Comparison of ENCODE assay signal across 1 cellular context in the genomic region with DNA sequence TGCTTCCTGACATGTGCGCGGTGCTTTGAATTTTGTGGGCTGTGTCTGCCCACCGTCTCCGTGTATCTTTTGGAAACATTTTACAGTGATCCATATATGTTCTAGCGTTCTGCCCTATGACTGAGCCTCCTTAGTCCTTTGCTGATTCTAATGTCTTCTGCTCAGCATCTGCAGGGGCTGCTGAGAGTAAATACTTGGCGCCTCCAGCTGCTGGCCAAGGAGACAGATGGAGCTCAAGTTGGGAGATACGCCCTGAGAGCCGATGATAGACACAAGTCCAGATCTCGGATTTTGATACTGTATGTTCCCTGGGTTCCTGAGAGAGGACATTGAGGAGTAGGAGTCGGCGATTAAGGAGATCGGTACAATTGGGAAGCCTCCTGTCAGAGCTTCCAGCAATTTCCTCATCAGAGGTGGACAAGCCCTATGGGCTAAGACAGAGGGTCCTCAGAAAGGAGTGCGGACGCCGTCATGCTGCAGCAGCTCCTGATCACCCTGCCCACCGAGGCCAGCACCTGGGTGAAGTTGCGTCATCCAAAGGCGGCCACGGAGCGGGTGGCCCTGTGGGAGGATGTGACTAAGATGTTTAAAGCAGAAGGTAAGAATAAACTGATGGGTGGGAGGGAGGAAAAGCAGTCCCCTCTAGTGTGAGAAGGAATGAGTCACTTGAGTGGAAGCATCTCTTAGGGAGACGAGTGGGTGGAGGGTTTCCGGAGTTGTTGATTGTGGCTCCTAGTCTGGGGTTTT.
TF ChIP-seq lines count a peak whose summit lies in the region.

No MANE protein-coding gene starts in this region.

TF ChIP-seq in HepG2, 621 proteins besides CTCF, POLR2A, EP300 and RAD21 (continued from another document):
- TF ChIP-seq, protein P1, sequence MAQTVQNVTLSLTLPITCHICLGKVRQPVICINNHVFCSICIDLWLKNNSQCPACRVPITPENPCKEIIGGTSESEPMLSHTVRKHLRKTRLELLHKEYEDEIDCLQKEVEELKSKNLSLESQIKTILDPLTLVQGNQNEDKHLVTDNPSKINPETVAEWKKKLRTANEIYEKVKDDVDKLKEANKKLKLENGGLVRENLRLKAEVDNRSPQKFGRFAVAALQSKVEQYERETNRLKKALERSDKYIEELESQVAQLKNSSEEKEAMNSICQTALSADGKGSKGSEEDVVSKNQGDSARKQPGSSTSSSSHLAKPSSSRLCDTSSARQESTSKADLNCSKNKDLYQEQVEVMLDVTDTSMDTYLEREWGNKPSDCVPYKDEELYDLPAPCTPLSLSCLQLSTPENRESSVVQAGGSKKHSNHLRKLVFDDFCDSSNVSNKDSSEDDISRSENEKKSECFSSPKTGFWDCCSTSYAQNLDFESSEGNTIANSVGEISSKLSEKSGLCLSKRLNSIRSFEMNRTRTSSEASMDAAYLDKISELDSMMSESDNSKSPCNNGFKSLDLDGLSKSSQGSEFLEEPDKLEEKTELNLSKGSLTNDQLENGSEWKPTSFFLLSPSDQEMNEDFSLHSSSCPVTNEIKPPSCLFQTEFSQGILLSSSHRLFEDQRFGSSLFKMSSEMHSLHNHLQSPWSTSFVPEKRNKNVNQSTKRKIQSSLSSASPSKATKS (CRISPR knock-in tag; IDR thresholded peaks at IDR 0.05): peak; percentile 70; the same call in 1 of the 2 replicates
- TF ChIP-seq ZNF34 (CRISPR knock-in tag; IDR thresholded peaks at IDR 0.05; ENCODE audit: borderline replicate concordance) (no peak), KDM2A (CRISPR knock-in tag; IDR thresholded peaks at IDR 0.05; ENCODE audit: borderline replicate concordance, low read depth) (peak; percentile 59; the same call in 1 of the 2 replicates), ATF7 (IDR thresholded peaks at IDR 0.05) (peak; percentile 77), ATF7 (CRISPR knock-in tag; IDR thresholded peaks at IDR 0.05) (no peak), PHF8 (CRISPR knock-in tag; IDR thresholded peaks at IDR 0.05) (peak; percentile 59), ZSCAN20 (CRISPR knock-in tag; IDR thresholded peaks at IDR 0.05; ENCODE audit: borderline replicate concordance) (no peak), TEAD3 (CRISPR knock-in tag; optimal IDR thresholded peaks at IDR 0.05; ENCODE audit: borderline replicate concordance) (peak; percentile 6), SMAD3 (CRISPR knock-in tag; IDR thresholded peaks at IDR 0.05) (0 out of 2 replicates have a peak, but pooled peaks have one; percentile 16), NCOA2 (CRISPR knock-in tag; IDR thresholded peaks at IDR 0.05) (peak; percentile 27; the same call in 1 of the 2 replicates), MYC (CRISPR knock-in tag; IDR thresholded peaks at IDR 0.05; ENCODE audit: borderline replicate concordance) (peak; percentile 47; the same call in 1 of the 2 replicates), ZC3H13 (CRISPR knock-in tag; IDR thresholded peaks at IDR 0.05) (no peak; the same call in 1 of the 2 replicates), FOSL2 (CRISPR knock-in tag; IDR thresholded peaks at IDR 0.05) (peak; percentile 82)
- TF ChIP-seq, protein P2, sequence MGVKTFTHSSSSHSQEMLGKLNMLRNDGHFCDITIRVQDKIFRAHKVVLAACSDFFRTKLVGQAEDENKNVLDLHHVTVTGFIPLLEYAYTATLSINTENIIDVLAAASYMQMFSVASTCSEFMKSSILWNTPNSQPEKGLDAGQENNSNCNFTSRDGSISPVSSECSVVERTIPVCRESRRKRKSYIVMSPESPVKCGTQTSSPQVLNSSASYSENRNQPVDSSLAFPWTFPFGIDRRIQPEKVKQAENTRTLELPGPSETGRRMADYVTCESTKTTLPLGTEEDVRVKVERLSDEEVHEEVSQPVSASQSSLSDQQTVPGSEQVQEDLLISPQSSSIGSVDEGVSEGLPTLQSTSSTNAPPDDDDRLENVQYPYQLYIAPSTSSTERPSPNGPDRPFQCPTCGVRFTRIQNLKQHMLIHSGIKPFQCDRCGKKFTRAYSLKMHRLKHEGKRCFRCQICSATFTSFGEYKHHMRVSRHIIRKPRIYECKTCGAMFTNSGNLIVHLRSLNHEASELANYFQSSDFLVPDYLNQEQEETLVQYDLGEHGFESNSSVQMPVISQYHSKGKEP (CRISPR knock-in tag; IDR thresholded peaks at IDR 0.05): 0 out of 2 replicates have a peak, but pooled peaks have one; percentile 19
- TF ChIP-seq, protein P3, sequence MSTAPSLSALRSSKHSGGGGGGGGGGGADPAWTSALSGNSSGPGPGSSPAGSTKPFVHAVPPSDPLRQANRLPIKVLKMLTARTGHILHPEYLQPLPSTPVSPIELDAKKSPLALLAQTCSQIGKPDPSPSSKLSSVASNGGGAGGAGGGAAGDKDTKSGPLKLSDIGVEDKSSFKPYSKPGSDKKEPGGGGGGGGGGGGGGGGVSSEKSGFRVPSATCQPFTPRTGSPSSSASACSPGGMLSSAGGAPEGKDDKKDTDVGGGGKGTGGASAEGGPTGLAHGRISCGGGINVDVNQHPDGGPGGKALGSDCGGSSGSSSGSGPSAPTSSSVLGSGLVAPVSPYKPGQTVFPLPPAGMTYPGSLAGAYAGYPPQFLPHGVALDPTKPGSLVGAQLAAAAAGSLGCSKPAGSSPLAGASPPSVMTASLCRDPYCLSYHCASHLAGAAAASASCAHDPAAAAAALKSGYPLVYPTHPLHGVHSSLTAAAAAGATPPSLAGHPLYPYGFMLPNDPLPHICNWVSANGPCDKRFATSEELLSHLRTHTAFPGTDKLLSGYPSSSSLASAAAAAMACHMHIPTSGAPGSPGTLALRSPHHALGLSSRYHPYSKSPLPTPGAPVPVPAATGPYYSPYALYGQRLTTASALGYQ (CRISPR knock-in tag; IDR thresholded peaks at IDR 0.05): no peak
